11 cellular contexts compared by ENCODE assay signal in the genomic region with DNA sequence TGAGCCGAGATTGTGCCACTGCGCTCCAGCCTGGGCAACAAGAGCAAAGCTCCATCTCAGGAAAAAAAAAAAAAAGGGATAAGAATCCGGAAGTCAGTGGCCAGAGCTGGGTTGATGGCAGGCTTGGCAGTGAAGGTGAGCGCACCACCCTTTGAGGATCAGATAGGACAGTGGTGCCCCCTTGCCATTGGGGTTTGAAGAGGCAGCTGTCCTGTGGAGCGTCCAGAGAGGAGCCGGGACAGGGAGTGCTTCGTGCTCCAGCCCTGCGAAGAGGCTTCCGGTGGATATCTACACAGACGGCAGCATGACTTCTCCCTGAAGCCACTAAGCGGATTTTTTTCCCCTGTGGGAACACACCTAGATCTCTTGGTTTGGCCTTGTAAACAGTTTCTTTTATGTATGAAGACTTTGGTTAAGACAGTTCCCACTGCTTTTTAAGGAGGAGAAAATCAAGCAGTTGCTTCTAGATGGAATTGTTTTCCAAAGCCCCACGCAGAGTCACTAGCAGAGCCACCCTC. TPM values are rescaled to one million over a fixed set of nuclear protein-coding genes. Genes with fewer than 3 reads are reported as not detected.
A peak's percentile ranks its signal among the peaks of the same experiment; 100 is the strongest.
DNase-seq lines count a peak whose midpoint lies in the region; FAIRE-seq and TF ChIP-seq lines count a peak whose summit lies in the region.
"Had no signal": no experiment of that assay in that cellular context is flagged by ENCODE, and none has a peak within 500 bp of the region (broad histone marks: within the 10 kb centered on the region; RNA-seq: fewer than 3 reads in every experiment).

No MANE protein-coding gene starts in this region.

- H4K91ac ChIP-seq in trophoblast cell (ENCODE audit: low read depth, low read length): peak overlapping the region; percentile 80

- POLR2A ChIA-PET in CD8-positive, alpha-beta memory T cell (lab: Charles Lee): interaction anchor here (0.6 to 0.7 kb wide), 3 partner anchors 12 to 141 kb away, joined by 3 to 6 read pairs (median 4); no protein-coding TSS in a partner anchor
- POLR2A ChIA-PET in PC-9 (lab: Charles Lee; ENCODE audit: unreplicated experiment): no interaction called here

- no CpG with 5 or more reads among the region's 12 CpGs for WGBS in trophoblast cell (ENCODE audit: extremely low coverage, insufficient coverage, insufficient read length)

- no peaks in the 10 kb centered on the region for H3K9me3 Mint-ChIP-seq in CD8-positive, alpha-beta memory T cell

- H3K4me3 ChIP-seq in CD8-positive, alpha-beta memory T cell (ENCODE audit: low read length): no peak overlapping the region
- H3K4me3 ChIP-seq in PC-9: no peak overlapping the region; the same call in 1 of the 2 replicates
- no peak overlapping the region for H3K4me3 ChIP-seq in colonic mucosa
- no peak overlapping the region for H3K4me3 ChIP-seq in trophoblast cell (ENCODE audit: low read depth, low read length)
- H3K4me3 ChIP-seq: tibial nerve had no signal

- H3K9me2 ChIP-seq in PC-9 (ENCODE audit: insufficient read depth): no peaks in the 10 kb centered on the region

- DNase-seq in CD8-positive, alpha-beta memory T cell: no peak
- DNase-seq in PC-9 (no peak), colonic mucosa (no peak), trophoblast cell (no peak), OCI-M2 (lab: John Stamatoyannopoulos, UW; ENCODE audit: unreplicated experiment) (no peak), MV-4-11 (lab: John Stamatoyannopoulos, UW) (no peak), GM12891 (ENCODE audit: insufficient read length, low spot score) (no peak), GM03348 (ENCODE audit: low spot score) (no peak)
- DNase-seq: IMR-90, NCI-H2107 had no signal

- TF ChIP-seq POLR2A in GM12891 (IDR thresholded peaks at IDR 0.05; ENCODE audit: low read depth, low read length): no peak

- no peak overlapping the region for H4K12ac ChIP-seq in trophoblast cell (ENCODE audit: low read depth, low read length)

- no peaks in the 10 kb centered on the region for H3K36me3 Mint-ChIP-seq in CD8-positive, alpha-beta memory T cell

- H3K4me2 ChIP-seq in PC-9 (peak overlapping the region; percentile 70), trophoblast cell (ENCODE audit: low read length) (no peak overlapping the region)

- peak overlapping the region; percentile 89 to 98 (median 94) for H3K27ac Mint-ChIP-seq in CD8-positive, alpha-beta memory T cell

- no peaks in the 10 kb centered on the region for H4K20me1 ChIP-seq in PC-9 (ENCODE audit: insufficient read depth)

- H3K27ac ChIP-seq in CD8-positive, alpha-beta memory T cell (ENCODE audit: low read depth, low read length): peak overlapping the region; percentile 65
- peak overlapping the region; percentile 86 for H3K27ac ChIP-seq in PC-9
- H3K27ac ChIP-seq in colonic mucosa: peak overlapping the region; percentile 87
- H3K27ac ChIP-seq in trophoblast cell (ENCODE audit: low read depth, low read length): peak overlapping the region; percentile 66

- H3K4me1 ChIP-seq in CD8-positive, alpha-beta memory T cell (ENCODE audit: insufficient read depth, low read length): peaks cover 74% of the 10 kb centered on the region
- H3K4me1 ChIP-seq in PC-9 (replicated peaks; ENCODE audit: insufficient read depth) (peaks cover 39% of the 10 kb centered on the region), colonic mucosa (peaks cover 30% of the 10 kb centered on the region), trophoblast cell (ENCODE audit: control insufficient read depth in 1 of 2, insufficient read depth in 2 of 2, low read length in 2 of 2) (peaks cover 22 to 30% of the 10 kb centered on the region in 2 experiments)

- H3K4me1 Mint-ChIP-seq in CD8-positive, alpha-beta memory T cell: peaks cover 65 to 95% (median 75%) of the 10 kb centered on the region in 3 donors

- peak overlapping the region; percentile 35 for H4K8ac ChIP-seq in trophoblast cell (ENCODE audit: low read depth, low read length)

- H3K79me2 ChIP-seq in PC-9 (ENCODE audit: low read depth): peaks cover 25% of the 10 kb centered on the region
- H3K79me2 ChIP-seq in trophoblast cell (ENCODE audit: control insufficient read depth, insufficient read depth, low read length, poor library complexity): no peaks in the 10 kb centered on the region

- TF ChIP-seq CTCF in PC-9 (conservative IDR thresholded peaks at IDR 0.05) (no peak), colonic mucosa (IDR thresholded peaks at IDR 0.05) (no peak)

- H3K9me3 ChIP-seq in CD8-positive, alpha-beta memory T cell (ENCODE audit: low read length): no peaks in the 10 kb centered on the region
- H3K9me3 ChIP-seq in PC-9 (ENCODE audit: insufficient read depth, low read depth): no peaks in the 10 kb centered on the region
- no peaks in the 10 kb centered on the region for H3K9me3 ChIP-seq in colonic mucosa
- H3K9me3 ChIP-seq in trophoblast cell (ENCODE audit: insufficient read depth, low read depth, low read length): no peaks in the 10 kb centered on the region
- H3K9me3 ChIP-seq: tibial nerve had no signal

- no peak overlapping the region for H3K23ac ChIP-seq in trophoblast cell (ENCODE audit: low read length)

- H3F3A ChIP-seq in PC-9 (ENCODE audit: insufficient read depth, low read depth): peaks cover 39% of the 10 kb centered on the region; the same call in 1 of the 2 replicates

- H2BK120ac ChIP-seq in trophoblast cell (ENCODE audit: insufficient read depth, low read length, poor library complexity): peak overlapping the region; percentile 64

- H2AK5ac ChIP-seq in trophoblast cell (ENCODE audit: low read length): no peak overlapping the region

- H2BK12ac ChIP-seq in trophoblast cell (ENCODE audit: low read length): peak overlapping the region; percentile 56

- no peaks in the 10 kb centered on the region for H3K27me3 ChIP-seq in CD8-positive, alpha-beta memory T cell (ENCODE audit: insufficient read depth, low read length, poor library complexity, severe bottlenecking)
- H3K27me3 ChIP-seq in PC-9 (ENCODE audit: insufficient read depth, low read depth) (no peaks in the 10 kb centered on the region), colonic mucosa (no peaks in the 10 kb centered on the region), trophoblast cell (ENCODE audit: insufficient read depth, low read length) (no peaks in the 10 kb centered on the region)
- H3K27me3 ChIP-seq: tibial nerve had no signal

- H3K9ac ChIP-seq in colonic mucosa (ENCODE audit: low read depth in 2 of 2, low read length in 2 of 2): peak overlapping the region; percentile 31 to 61
- H3K9ac ChIP-seq in trophoblast cell (ENCODE audit: low read length): no peak overlapping the region

- CTCF ChIA-PET in CD8-positive, alpha-beta memory T cell (lab: Charles Lee): interaction anchor here (0.7 to 1.4 kb wide), 4 partner anchors 8 to 64 kb away, joined by 3 to 5 read pairs (median 4); no protein-coding TSS in a partner anchor
- CTCF ChIA-PET in PC-9 (lab: Charles Lee): interaction anchor here (0.6 kb wide), 1 partner anchor 16 kb away, joined by 5 read pairs; no protein-coding TSS in a partner anchor

- H3K4me3 Mint-ChIP-seq in CD8-positive, alpha-beta memory T cell: peak overlapping the region; percentile 57 to 88 (median 68)

- peak overlapping the region; percentile 22 for H3K18ac ChIP-seq in trophoblast cell (ENCODE audit: low read length)

- no peak for FAIRE-seq in GM12891 (lab: Jason Lieb, UNC)

- no peaks in the 10 kb centered on the region for H3K36me3 ChIP-seq in CD8-positive, alpha-beta memory T cell (ENCODE audit: insufficient read depth, low read length)
- no peaks in the 10 kb centered on the region for H3K36me3 ChIP-seq in PC-9 (ENCODE audit: low read depth)
- H3K36me3 ChIP-seq in colonic mucosa: no peaks in the 10 kb centered on the region
- H3K36me3 ChIP-seq in trophoblast cell (ENCODE audit: control insufficient read depth in 1 of 2, insufficient read depth in 2 of 2, low read length in 2 of 2): no peaks in the 10 kb centered on the region
- H3K36me3 ChIP-seq: tibial nerve had no signal

- no peak overlapping the region for H3K4ac ChIP-seq in trophoblast cell (ENCODE audit: low read depth, low read length)

- H3K14ac ChIP-seq in trophoblast cell (ENCODE audit: low read length): peak overlapping the region; percentile 62

- no peaks in the 10 kb centered on the region for H3K27me3 Mint-ChIP-seq in CD8-positive, alpha-beta memory T cell

- no peak overlapping the region for H2BK5ac ChIP-seq in trophoblast cell (ENCODE audit: low read depth, low read length, poor library complexity)

- no peak overlapping the region for H2AFZ ChIP-seq in PC-9
- H2AFZ ChIP-seq in trophoblast cell (ENCODE audit: insufficient read depth, low read length, poor library complexity): no peak overlapping the region

- intact Hi-C loops in PC-9 (cut with micrococcal nuclease; ENCODE audit: unreplicated experiment) (loop anchor here (1.0 kb wide), 2 partner anchors 26 to 196 kb away; no protein-coding TSS in a partner anchor), colonic mucosa (cut with DNase I) (no loop called here)

- BruUV-seq in PC-9 (replicated peaks; lab: Mats Ljungman, UMichigan): no TSS peak

- H3K79me1 ChIP-seq in trophoblast cell (ENCODE audit: low read length): peaks cover 6% of the 10 kb centered on the region

TF ChIP-seq in GM12891, 5 proteins besides CTCF, POLR2A, EP300 and RAD21:
- TF ChIP-seq TAF1 (IDR thresholded peaks at IDR 0.05; ENCODE audit: low read depth, low read length) (no peak), POU2F2 (IDR thresholded peaks at IDR 0.05; ENCODE audit: low read depth, low read length) (no peak), PAX5 (IDR thresholded peaks at IDR 0.05; ENCODE audit: insufficient read depth, low read length, severe bottlenecking) (no peak), POLR2AphosphoS5 (IDR thresholded peaks at IDR 0.05; ENCODE audit: low read depth, low read length) (no peak), SPI1 (IDR thresholded peaks at IDR 0.05; ENCODE audit: low read depth, low read length) (no peak)

RNA-seq across cellular contexts. Expression of gene TBC1D14, which starts 6.5 kb away (rescaled TPM):
- total RNA-seq in CD8-positive, alpha-beta memory T cell: 10 to 100 TPM; 38.0 to 43.7 TPM
- polyA plus RNA-seq in CD8-positive, alpha-beta memory T cell: 48.5 TPM
- 41.6 and 46.2 TPM in 2 replicates for total RNA-seq in PC-9 (2021)
- total RNA-seq in colonic mucosa: 10 to 100 TPM; 43.2 to 46.6 TPM
- polyA plus RNA-seq in trophoblast cell (2013): 21.7 and 21.9 TPM in 2 replicates
- polyA plus RNA-seq in GM12891 (2012; ENCODE audit: low read depth, missing spikeins): 14.7 TPM
